Comparison of ENCODE assay signal across 16 cellular contexts in genomic region chr14:88422919-88423318, GRCh38. TPM values are rescaled to one million over a fixed set of nuclear protein-coding genes. Genes with fewer than 3 reads are reported as not detected.
DNase-seq lines count a peak whose midpoint lies in the region; ATAC-seq and TF ChIP-seq lines count a peak whose summit lies in the region.
"Had no signal": no experiment of that assay in that cellular context is flagged by ENCODE, and none has a peak within 500 bp of the region (broad histone marks: within the 10 kb centered on the region; RNA-seq: fewer than 3 reads in every experiment).

No MANE protein-coding gene starts in this region.

- no peak for TF ChIP-seq CTCF in activated CD8-positive, alpha-beta T cell treated with anti-CD3 and anti-CD28 coated beads for 36 hours (IDR thresholded peaks at IDR 0.05)
- TF ChIP-seq CTCF in cardiac fibroblast (IDR thresholded peaks at IDR 0.05; ENCODE audit: low read depth, low read length) = no peak
- TF ChIP-seq CTCF in BE2C (IDR thresholded peaks at IDR 0.05; ENCODE audit: low read depth, low read length) = no peak

- no peaks in the 10 kb centered on the region for H3K9me3 ChIP-seq in BE2C

- H3K9me3 Mint-ChIP-seq in activated CD8-positive, alpha-beta T cell treated with anti-CD3 and anti-CD28 coated beads for 36 hours = peaks cover 2% of the 10 kb centered on the region
- H3K9me3 Mint-ChIP-seq in activated CD8-positive, alpha-beta T cell treated with anti-CD3 and anti-CD28 coated beads, Interleukin-2, amount 10 ng/mL, durations not matched to agents 7 days and 5 days (ENCODE audit: insufficient read depth) = no peaks in the 10 kb centered on the region

- no peaks in the 10 kb centered on the region for H3K27me3 Mint-ChIP-seq in activated CD8-positive, alpha-beta T cell treated with anti-CD3 and anti-CD28 coated beads for 36 hours
- no peaks in the 10 kb centered on the region for H3K27me3 Mint-ChIP-seq in activated CD8-positive, alpha-beta T cell treated with anti-CD3 and anti-CD28 coated beads, Interleukin-2, amount 10 ng/mL, durations not matched to agents 7 days and 5 days (ENCODE audit: low read depth)
- H3K27me3 Mint-ChIP-seq: activated T-cell treated with anti-CD3 and anti-CD28 coated beads, Interleukin-2, amount 50 U/mL, for 24 hours; natural killer cell treated with Interleukin-12 subunit alpha and Interleukin-12 subunit beta and Interleukin-15 and Interleukin-18, amount 100 ng/mL, for 72 hours had no signal

- no peaks in the 10 kb centered on the region; the same call in 1 of the 2 replicates for H3K4me1 ChIP-seq in BE2C

- H3K27me3 ChIP-seq in BE2C = no peaks in the 10 kb centered on the region

- no peak overlapping the region for H3K4me3 Mint-ChIP-seq in activated CD8-positive, alpha-beta T cell treated with anti-CD3 and anti-CD28 coated beads for 36 hours
- no peak overlapping the region for H3K4me3 Mint-ChIP-seq in activated CD8-positive, alpha-beta T cell treated with anti-CD3 and anti-CD28 coated beads, Interleukin-2, amount 10 ng/mL, durations not matched to agents 7 days and 5 days
- H3K4me3 Mint-ChIP-seq: activated T-cell treated with anti-CD3 and anti-CD28 coated beads, Interleukin-2, amount 50 U/mL, for 24 hours; natural killer cell treated with Interleukin-12 subunit alpha and Interleukin-12 subunit beta and Interleukin-15 and Interleukin-18, amount 100 ng/mL, for 72 hours had no signal

- peaks cover 3% of the 10 kb centered on the region for H3K4me1 Mint-ChIP-seq in activated CD8-positive, alpha-beta T cell treated with anti-CD3 and anti-CD28 coated beads for 36 hours (ENCODE audit: low read depth)
- H3K4me1 Mint-ChIP-seq in activated CD8-positive, alpha-beta T cell treated with anti-CD3 and anti-CD28 coated beads, Interleukin-2, amount 10 ng/mL, durations not matched to agents 7 days and 5 days (ENCODE audit: low read depth) = no peaks in the 10 kb centered on the region

- peak; percentile 80 for ATAC-seq in activated CD8-positive, alpha-beta T cell treated with anti-CD3 and anti-CD28 coated beads for 36 hours
- ATAC-seq in activated CD8-positive, alpha-beta T cell treated with anti-CD3 and anti-CD28 coated beads, Interleukin-2, amount 10 ng/mL, durations not matched to agents 7 days and 5 days = no peak
- no peak for ATAC-seq in HG02678 (IDR thresholded peaks at IDR 0.05; ENCODE audit: unreplicated experiment)

- no peaks in the 10 kb centered on the region for H3K36me3 ChIP-seq in BE2C

- H3K27ac Mint-ChIP-seq in activated CD8-positive, alpha-beta T cell treated with anti-CD3 and anti-CD28 coated beads for 36 hours = no peak overlapping the region
- no peak overlapping the region for H3K27ac Mint-ChIP-seq in activated CD8-positive, alpha-beta T cell treated with anti-CD3 and anti-CD28 coated beads, Interleukin-2, amount 10 ng/mL, durations not matched to agents 7 days and 5 days
- H3K27ac Mint-ChIP-seq: activated T-cell treated with anti-CD3 and anti-CD28 coated beads, Interleukin-2, amount 50 U/mL, for 24 hours; natural killer cell treated with Interleukin-12 subunit alpha and Interleukin-12 subunit beta and Interleukin-15 and Interleukin-18, amount 100 ng/mL, for 72 hours had no signal

- H3K4me3 ChIP-seq in cardiac fibroblast (replicated peaks in 1 of 2; ENCODE audit: low read depth in 2 of 2, low read length in 2 of 2) (no peak overlapping the region), BE2C (ENCODE audit: low read depth, low read length) (no peak overlapping the region)
- H3K4me3 ChIP-seq: skin epidermis had no signal

- peaks cover 4% of the 10 kb centered on the region for H3K36me3 Mint-ChIP-seq in activated CD8-positive, alpha-beta T cell treated with anti-CD3 and anti-CD28 coated beads for 36 hours (ENCODE audit: low read depth)
- peaks cover 3% of the 10 kb centered on the region for H3K36me3 Mint-ChIP-seq in activated CD8-positive, alpha-beta T cell treated with anti-CD3 and anti-CD28 coated beads, Interleukin-2, amount 10 ng/mL, durations not matched to agents 7 days and 5 days (ENCODE audit: low read depth)

- POLR2A ChIA-PET in activated CD8-positive, alpha-beta T cell treated with anti-CD3 and anti-CD28 coated beads for 36 hours (lab: Charles Lee) = no interaction called here
- POLR2A ChIA-PET in activated CD8-positive, alpha-beta T cell treated with anti-CD3 and anti-CD28 coated beads, Interleukin-2, amount 10 ng/mL, durations not matched to agents 7 days and 5 days (lab: Charles Lee) = no interaction called here

- CTCF ChIA-PET in activated CD8-positive, alpha-beta T cell treated with anti-CD3 and anti-CD28 coated beads for 36 hours (lab: Charles Lee) = no interaction called here
- CTCF ChIA-PET in activated CD8-positive, alpha-beta T cell treated with anti-CD3 and anti-CD28 coated beads, Interleukin-2, amount 10 ng/mL, durations not matched to agents 7 days and 5 days (lab: Charles Lee) = no interaction called here

- intact Hi-C loops in activated CD8-positive, alpha-beta T cell treated with anti-CD3 and anti-CD28 coated beads for 36 hours (cut with micrococcal nuclease) = no loop called here

- no peak for DNase-seq in activated CD8-positive, alpha-beta T cell treated with anti-CD3 and anti-CD28 coated beads for 36 hours
- no peak for DNase-seq in activated CD8-positive, alpha-beta T cell treated with anti-CD3 and anti-CD28 coated beads, Interleukin-2, amount 10 ng/mL, durations not matched to agents 7 days and 5 days
- peak; percentile 67 for DNase-seq in LHCN-M2 (ENCODE audit: low read depth)
- peak; percentile 15 to 86 for DNase-seq in cardiac fibroblast (ENCODE audit: low read depth in 2 of 2)
- peak; percentile 3 for DNase-seq in putamen (ENCODE audit: low spot score)
- DNase-seq in BE2C = no peak
- no peak for DNase-seq in T-helper 2 cell
- DNase-seq: activated T-cell treated with anti-CD3 and anti-CD28 coated beads, Interleukin-2, amount 50 U/mL, for 24 hours; AML-193; cerebellar nuclear complex; left cardiac atrium; NCI-H510A; Right ventricle myocardium superior had no signal

RNA-seq across cellular contexts. Expression of gene SPATA7, which starts 37.5 kb away (rescaled TPM):
- 1 to 10 TPM; 3.0 to 3.1 TPM for total RNA-seq in activated CD8-positive, alpha-beta T cell treated with anti-CD3 and anti-CD28 coated beads for 36 hours
- total RNA-seq in activated CD8-positive, alpha-beta T cell treated with anti-CD3 and anti-CD28 coated beads, Interleukin-2, amount 10 ng/mL, durations not matched to agents 7 days and 5 days = 1 to 10 TPM; 3.3 to 4.3 TPM
- 8.7 and 11.0 TPM in 2 replicates for total RNA-seq in LHCN-M2 (2014; rRNA removed)
- polyA plus RNA-seq in LHCN-M2 (2012) = 2.7 TPM
- polyA plus RNA-seq in BE2C (2012; ENCODE audit: insufficient read depth, insufficient read length, low read depth) = 8.1 TPM

Comparison
In these comparisons a context has a peak if more than half of its experiments do, and no peak if none do; other contexts are left out.
1. DNase-seq: peak in LHCN-M2 (single experiment), cardiac fibroblast (2 of 2) and putamen (single experiment); none in activated CD8-positive, alpha-beta T cell treated with anti-CD3 and anti-CD28 coated beads for 36 hours (single experiment), activated CD8-positive, alpha-beta T cell treated with anti-CD3 and anti-CD28 coated beads, Interleukin-2, amount 10 ng/mL, durations not matched to agents 7 days and 5 days (single experiment), BE2C (single experiment) and T-helper 2 cell (0 of 5).